Comparison of ENCODE assay signal across 21 cellular contexts in genomic region chr12:4001031-4001430, GRCh38.
"Had no signal": no experiment of that assay in that cellular context is flagged by ENCODE, and none has a peak within 500 bp of the region (broad histone marks: within the 10 kb centered on the region; RNA-seq: fewer than 3 reads in every experiment).

No MANE protein-coding gene starts in this region.

- H3K4me3 ChIP-seq: dorsolateral prefrontal cortex, esophagus muscularis mucosa, gastroesophageal sphincter, lung, right atrium auricular region, upper lobe of left lung, uterus had no signal

- H3K9me3 Mint-ChIP-seq: immature natural killer cell had no signal

- FAIRE-seq: kidney, small intestine had no signal

- ATAC-seq: gastroesophageal sphincter, left cardiac atrium, left ventricle myocardium superior had no signal

- DNase-seq: cortex of kidney; dorsolateral prefrontal cortex; effector CD8-positive, alpha-beta T cell; glutamatergic neuron; immature natural killer cell; kidney; left cardiac atrium; left ventricle myocardium superior; mesenchymal stem cell; naive B cell; nephron progenitor cell; small intestine; stimulated activated CD4-positive, alpha-beta T cell treated with anti-CD3 and anti-CD28 coated beads, Interleukin-12 subunit alpha, Interleukin-12 subunit beta, amount 100 ng/mL, for 4 hours; stimulated activated naive CD4-positive, alpha-beta T cell treated with Interleukin-2 at 50 U/mL for 16 hours; upper lobe of left lung; uterus had no signal

- H3K27me3 ChIP-seq: gastroesophageal sphincter, right atrium auricular region, upper lobe of left lung, uterus had no signal

- H3K36me3 Mint-ChIP-seq: immature natural killer cell, naive B cell had no signal

- H3K27ac Mint-ChIP-seq: immature natural killer cell had no signal

- H3K9me3 ChIP-seq: gastroesophageal sphincter, right atrium auricular region, upper lobe of left lung, uterus had no signal

- H3K4me1 Mint-ChIP-seq: immature natural killer cell had no signal

- H3K36me3 ChIP-seq: esophagus muscularis mucosa, gastroesophageal sphincter, right atrium auricular region, upper lobe of left lung, uterus had no signal

- H3K27ac ChIP-seq: dorsolateral prefrontal cortex, epithelial cell of prostate, esophagus muscularis mucosa, gastroesophageal sphincter, right atrium auricular region, uterus had no signal

- H3K4me1 ChIP-seq: esophagus muscularis mucosa, gastroesophageal sphincter, right atrium auricular region, uterus had no signal

- H3K4me3 Mint-ChIP-seq: immature natural killer cell, naive B cell, nephron progenitor cell had no signal
